8 cellular contexts compared by ENCODE assay signal in genomic region chr4:7844247-7844991, GRCh38.
DNase-seq lines count a peak whose midpoint lies in the region; ATAC-seq and TF ChIP-seq lines count a peak whose summit lies in the region.

No MANE protein-coding gene starts in this region.

- no peak overlapping the region for H3K4me3 ChIP-seq in left ventricle myocardium inferior
- no peak overlapping the region for H3K4me3 ChIP-seq in skeletal muscle cell (ENCODE audit: low read depth, low read length)

- no peaks in the 10 kb centered on the region for H3K9me3 ChIP-seq in left ventricle myocardium inferior (replicated peaks)

- peaks cover 16% of the 10 kb centered on the region for H3K4me1 Mint-ChIP-seq in activated naive CD8-positive, alpha-beta T cell treated with anti-CD3 and anti-CD28 coated beads for 36 hours

- intact Hi-C loops in left ventricle myocardium inferior (cut with micrococcal nuclease): no loop called here

- peak overlapping the region; percentile 83 for H3K27ac ChIP-seq in left ventricle myocardium inferior (replicated peaks)

- peak; percentile 63 for ATAC-seq in HG03432 (IDR thresholded peaks at IDR 0.05; ENCODE audit: unreplicated experiment)

- H3K27ac Mint-ChIP-seq in activated naive CD8-positive, alpha-beta T cell treated with anti-CD3 and anti-CD28 coated beads for 36 hours: no peak overlapping the region

- DNase-seq in DMS 273 (lab: John Stamatoyannopoulos, UW; ENCODE audit: unreplicated experiment) (peak; percentile 73), DMS 273 treated with DMSO at 0.1 percent for 48 hours (lab: John Stamatoyannopoulos, UW) (no peak), SKM-1 (lab: John Stamatoyannopoulos, UW; ENCODE audit: unreplicated experiment) (peak; percentile 43), left ventricle myocardium inferior (peak; percentile 77), skeletal muscle cell (ENCODE audit: low read depth) (peak; percentile 65), pons (ENCODE audit: low spot score) (no peak)
- peak; percentile 66 for DNase-seq in activated naive CD8-positive, alpha-beta T cell treated with anti-CD3 and anti-CD28 coated beads for 36 hours

- no peaks in the 10 kb centered on the region for H3K9me3 Mint-ChIP-seq in activated naive CD8-positive, alpha-beta T cell treated with anti-CD3 and anti-CD28 coated beads for 36 hours

- no peaks in the 10 kb centered on the region for H3K36me3 ChIP-seq in left ventricle myocardium inferior

- no peak overlapping the region for H3K4me3 Mint-ChIP-seq in activated naive CD8-positive, alpha-beta T cell treated with anti-CD3 and anti-CD28 coated beads for 36 hours

- peaks cover 30% of the 10 kb centered on the region for H3K4me1 ChIP-seq in left ventricle myocardium inferior

- peak; percentile 74 for TF ChIP-seq CTCF in left ventricle myocardium inferior (IDR thresholded peaks at IDR 0.05; ENCODE audit: borderline replicate concordance)

- H3K27me3 Mint-ChIP-seq in activated naive CD8-positive, alpha-beta T cell treated with anti-CD3 and anti-CD28 coated beads for 36 hours: no peaks in the 10 kb centered on the region

- peaks cover 16% of the 10 kb centered on the region for H3K36me3 Mint-ChIP-seq in activated naive CD8-positive, alpha-beta T cell treated with anti-CD3 and anti-CD28 coated beads for 36 hours

- no peaks in the 10 kb centered on the region for H3K27me3 ChIP-seq in left ventricle myocardium inferior (ENCODE audit: low read depth)

Comparison
In these comparisons a context has a peak if more than half of its experiments do, and no peak if none do; other contexts are left out.
1. DNase-seq: peak in DMS 273 (single experiment), SKM-1 (single experiment), activated naive CD8-positive, alpha-beta T cell treated with anti-CD3 and anti-CD28 coated beads for 36 hours (single experiment), left ventricle myocardium inferior (single experiment) and skeletal muscle cell (single experiment); none in DMS 273 treated with DMSO at 0.1 percent for 48 hours (single experiment) and pons (single experiment).